In the genomic region with DNA sequence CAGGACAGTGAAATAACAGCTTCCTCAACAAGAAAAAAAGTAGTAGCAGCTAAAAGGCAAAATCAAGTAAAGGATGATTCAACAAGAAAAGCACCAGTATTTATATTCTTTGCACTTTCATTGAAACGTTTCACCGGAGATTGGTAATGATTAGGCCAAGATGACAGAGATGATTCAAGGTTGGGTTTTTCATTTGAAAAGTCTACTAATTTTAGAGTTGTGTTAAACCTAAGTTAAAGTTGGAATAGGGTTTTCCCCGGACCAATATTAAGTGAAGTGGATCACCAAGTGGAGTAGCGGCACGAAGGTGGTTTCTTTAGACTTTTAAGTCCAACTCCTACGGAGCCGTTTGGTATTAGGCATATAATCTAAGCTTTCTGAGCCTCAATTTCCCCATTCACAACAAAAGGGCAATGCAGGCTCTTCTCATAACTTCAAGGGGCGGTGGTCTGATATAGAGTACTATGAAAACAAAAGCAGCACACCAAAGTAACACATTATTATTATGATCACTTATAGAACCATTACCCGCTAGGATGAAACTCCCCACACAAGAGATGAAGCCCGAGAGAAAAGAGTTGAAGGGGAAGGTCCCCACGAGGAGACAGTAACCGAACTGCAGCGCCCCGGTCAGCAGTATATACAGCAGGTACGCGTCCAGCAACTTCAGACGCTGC, we compare ENCODE assay signal across 9 cellular contexts. TPM values are rescaled to one million over a fixed set of nuclear protein-coding genes. Genes with fewer than 3 reads are reported as not detected.
DNase-seq lines count a peak whose midpoint lies in the region; ATAC-seq and TF ChIP-seq lines count a peak whose summit lies in the region.
"Had no signal": no experiment of that assay in that cellular context is flagged by ENCODE, and none has a peak within 500 bp of the region (broad histone marks: within the 10 kb centered on the region; RNA-seq: fewer than 3 reads in every experiment).

No MANE protein-coding gene starts in this region.

- no peak for ATAC-seq in heart left ventricle
- ATAC-seq in left ventricle myocardium superior: no peak
- peak; percentile 17 for ATAC-seq in lung (ENCODE audit: insufficient read depth, low FRiP score)
- ATAC-seq in GM21737 (IDR thresholded peaks at IDR 0.05; ENCODE audit: unreplicated experiment): no peak

- TF ChIP-seq CTCF in heart left ventricle (IDR thresholded peaks at IDR 0.05): no peak
- no peak for TF ChIP-seq CTCF in ascending aorta (IDR thresholded peaks at IDR 0.05)
- no peak for TF ChIP-seq CTCF in lung (IDR thresholded peaks at IDR 0.05; ENCODE audit: control extremely low read depth, extremely low read depth)
- no peak for TF ChIP-seq CTCF in uterus (IDR thresholded peaks at IDR 0.05)
- TF ChIP-seq CTCF in GM13976 (IDR thresholded peaks at IDR 0.05; ENCODE audit: borderline replicate concordance, control extremely low read depth, extremely low read depth, insufficient read depth, missing control alignments): no peak

- peaks cover 0 to 59% (median 48%) of the 10 kb centered on the region in 12 donors for H3K4me1 ChIP-seq in heart left ventricle
- peaks cover 0 to 25% of the 10 kb centered on the region in 2 donors for H3K4me1 ChIP-seq in ascending aorta
- H3K4me1 ChIP-seq in lung (ENCODE audit: control insufficient read depth in 2 of 2, insufficient read depth in 2 of 2, low read length in 2 of 2): peaks cover 10 to 22% of the 10 kb centered on the region in 2 donors
- peaks cover 0 to 4% of the 10 kb centered on the region in 2 donors for H3K4me1 ChIP-seq in uterus

- H3K36me3 ChIP-seq in heart left ventricle: peaks cover 0 to 12% (median 0%) of the 10 kb centered on the region in 9 donors
- H3K36me3 ChIP-seq in ascending aorta: no peaks in the 10 kb centered on the region
- peaks cover 0 to 4% of the 10 kb centered on the region in 2 donors for H3K36me3 ChIP-seq in lung (ENCODE audit: control insufficient read depth in 2 of 2, insufficient read depth in 2 of 2, low read length in 2 of 2)
- no peaks in the 10 kb centered on the region for H3K36me3 ChIP-seq in uterus

- H3K9me3 ChIP-seq in heart left ventricle: no peaks in the 10 kb centered on the region
- no peaks in the 10 kb centered on the region for H3K9me3 ChIP-seq in ascending aorta
- no peaks in the 10 kb centered on the region for H3K9me3 ChIP-seq in lung (ENCODE audit: control insufficient read depth in 2 of 2, insufficient read depth in 1 of 2, low read length in 1 of 2)
- no peaks in the 10 kb centered on the region for H3K9me3 ChIP-seq in uterus

- H3K27ac ChIP-seq in heart left ventricle (peak overlapping the region in 11 of 12 donors; percentile 86 to 94 (median 91)), ascending aorta (peak overlapping the region; percentile 86 to 88), lung (ENCODE audit: low read depth in 1 of 2, low read length in 1 of 2) (peak overlapping the region; percentile 83 to 91), uterus (peak overlapping the region; percentile 88 to 92)

- DNase-seq in heart left ventricle: no peak
- DNase-seq in left ventricle myocardium superior: no peak
- no peak for DNase-seq in ascending aorta (ENCODE audit: low spot score in 2 of 2)
- no peak for DNase-seq in lung (ENCODE audit: low spot score)
- DNase-seq in uterus: no peak
- no peak for DNase-seq in GM13976 (ENCODE audit: low spot score)
- no peak for DNase-seq in stimulated activated CD4-positive, alpha-beta T cell treated with anti-CD3 and anti-CD28 coated beads, Interleukin-1b, Interleukin-23, amount 100 ng/mL, for 48 hours

- in situ Hi-C loops in GM13976 (cut with MboI; ENCODE audit: low sequenced_read_pairs, unreplicated experiment): no loop called here

- TF ChIP-seq POLR2A in heart left ventricle (IDR thresholded peaks at IDR 0.05) (no peak), uterus (IDR thresholded peaks at IDR 0.05) (no peak)

- peak overlapping the region; percentile 62 to 98 (median 80) for H3K4me3 ChIP-seq in heart left ventricle
- peak overlapping the region; percentile 67 to 76 for H3K4me3 ChIP-seq in ascending aorta
- H3K4me3 ChIP-seq in lung: peak overlapping the region; percentile 63
- peak overlapping the region; percentile 82 to 96 for H3K4me3 ChIP-seq in uterus

- WGBS in heart left ventricle, 4 donors: 3 to 4% (median 4%) methylated on average over 17 of the region's 17 CpGs
- WGBS in lung, 2 donors: 1 to 3% methylated on average over 17 of the region's 17 CpGs

- intact Hi-C loops in heart left ventricle (cut with DNase I): loop anchor here in 1 of 10 donors (5.0 kb wide), 1 partner anchor 179 kb away; a partner anchor contains a TSS
- intact Hi-C loops in left ventricle myocardium superior (cut with micrococcal nuclease): no loop called here
- intact Hi-C loops in ascending aorta (cut with DNase I): loop anchor here (1.0 to 5.0 kb wide), 5 partner anchors 10 to 260 kb away; a partner anchor contains a TSS
- intact Hi-C loops in uterus (cut with DNase I; ENCODE audit: low total_unique reads): no loop called here

- H3K27me3 ChIP-seq in heart left ventricle (no peaks in the 10 kb centered on the region), ascending aorta (no peaks in the 10 kb centered on the region), lung (ENCODE audit: control insufficient read depth, insufficient read depth) (no peaks in the 10 kb centered on the region), uterus (no peaks in the 10 kb centered on the region)

RNA-seq across cellular contexts. Expression of a gene that starts 0.5 kb away (rescaled TPM):
- total RNA-seq in heart left ventricle: 100 to 1,000 TPM; 108 to 236 (median 147) TPM
- polyA plus RNA-seq in heart left ventricle: 100 to 1,000 TPM; 129 to 402 TPM
- total RNA-seq in left ventricle myocardium superior: 149 TPM
- 186 TPM for total RNA-seq in ascending aorta
- total RNA-seq in lung: 100 to 1,000 TPM; 164 to 187 TPM
- 100 to 1,000 TPM; 247 to 377 TPM for polyA plus RNA-seq in lung
- total RNA-seq in uterus: 100 to 1,000 TPM in 3 of 4 donors, 10 to 100 TPM in 1; 92.2 to 375 (median 207) TPM

RNA-seq across cellular contexts. Expression of a gene that starts 9.5 kb away (rescaled TPM):
- 10 to 100 TPM; 16.8 to 35.5 (median 25.9) TPM for total RNA-seq in heart left ventricle
- 10 to 100 TPM; 10.4 to 18.0 TPM for polyA plus RNA-seq in heart left ventricle
- total RNA-seq in left ventricle myocardium superior: 24.5 TPM
- total RNA-seq in ascending aorta: 33.5 TPM
- total RNA-seq in lung: 10 to 100 TPM; 29.0 to 34.0 TPM
- polyA plus RNA-seq in lung: 10 to 100 TPM; 14.9 to 18.8 TPM
- total RNA-seq in uterus: 10 to 100 TPM; 17.9 to 40.0 (median 28.6) TPM

RNA-seq across cellular contexts. Expression of a gene that starts 55.6 kb away (rescaled TPM):
- under 1 TPM in 1 of 9 donors, not detected in 8; 0.06 TPM for total RNA-seq in heart left ventricle
- not detected for polyA plus RNA-seq in heart left ventricle
- not detected for total RNA-seq in left ventricle myocardium superior
- not detected for total RNA-seq in ascending aorta
- total RNA-seq in lung: under 1 TPM in 1 of 2 donors, not detected in 1; 0.11 TPM
- not detected for polyA plus RNA-seq in lung
- total RNA-seq in uterus: under 1 TPM in 1 of 4 donors, not detected in 3; 0.14 TPM
- polyA plus RNA-seq: adipose tissue had no signal
